17 cellular contexts compared by ENCODE assay signal in genomic region chr14:63757211-63757610, GRCh38. TPM values are rescaled to one million over a fixed set of nuclear protein-coding genes. Genes with fewer than 3 reads are reported as not detected.
DNase-seq lines count a peak whose midpoint lies in the region; ATAC-seq and TF ChIP-seq lines count a peak whose summit lies in the region.
"Had no signal": no experiment of that assay in that cellular context is flagged by ENCODE, and none has a peak within 500 bp of the region (broad histone marks: within the 10 kb centered on the region; RNA-seq: fewer than 3 reads in every experiment).

No MANE protein-coding gene starts in this region.

- H3K4me1 ChIP-seq in Loucy (ENCODE audit: insufficient read depth, low read length, poor library complexity, severe bottlenecking), result peaks cover 11% of the 10 kb centered on the region
- H3K4me1 ChIP-seq: BLaER1 had no signal

- no peaks in the 10 kb centered on the region for H3K27me3 Mint-ChIP-seq in activated CD4-positive, alpha-beta memory T cell treated with anti-CD3 and anti-CD28 coated beads, Interleukin-2, amount 10 ng/mL, durations not matched to agents 7 days and 5 days
- H3K27me3 Mint-ChIP-seq in activated CD4-positive, alpha-beta memory T cell treated with anti-CD3 and anti-CD28 coated beads for 36 hours, result no peaks in the 10 kb centered on the region
- H3K27me3 Mint-ChIP-seq in memory B cell (no peaks in the 10 kb centered on the region), WTC11 (ENCODE audit: low read depth) (no peaks in the 10 kb centered on the region; the same call in 1 of the 2 replicates)

- H3K4me3 Mint-ChIP-seq in activated CD4-positive, alpha-beta memory T cell treated with anti-CD3 and anti-CD28 coated beads, Interleukin-2, amount 10 ng/mL, durations not matched to agents 7 days and 5 days, result no peak overlapping the region
- H3K4me3 Mint-ChIP-seq in activated CD4-positive, alpha-beta memory T cell treated with anti-CD3 and anti-CD28 coated beads for 36 hours, result no peak overlapping the region
- H3K4me3 Mint-ChIP-seq in memory B cell, result no peak overlapping the region
- H3K4me3 Mint-ChIP-seq in WTC11, result no peak overlapping the region
- H3K4me3 Mint-ChIP-seq: CD14-positive monocyte; CD4-positive, alpha-beta memory T cell; GM23338 had no signal

- no peak overlapping the region for H3K4me3 ChIP-seq in Loucy (ENCODE audit: low read length, poor library complexity, severe bottlenecking)
- H3K4me3 ChIP-seq: BLaER1, GM23338 had no signal

- ATAC-seq in memory B cell (ENCODE audit: low read depth) (no peak), GM21576 (IDR thresholded peaks at IDR 0.05; ENCODE audit: unreplicated experiment) (no peak), WTC11 (no peak)
- ATAC-seq: GM23338, HepG2 had no signal

- POLR2A ChIA-PET in activated CD4-positive, alpha-beta memory T cell treated with anti-CD3 and anti-CD28 coated beads, Interleukin-2, amount 10 ng/mL, durations not matched to agents 7 days and 5 days (lab: Charles Lee), result interaction anchor here (1.3 kb wide), 2 partner anchors 20 to 30 kb away, joined by 3 to 5 read pairs; partner anchors contain the start of gene SGPP1
- POLR2A ChIA-PET in activated CD4-positive, alpha-beta memory T cell treated with anti-CD3 and anti-CD28 coated beads for 36 hours (lab: Charles Lee), result no interaction called here
- POLR2A ChIA-PET in WTC11 (lab: Charles Lee), result interaction anchor here (0.8 kb wide), 1 partner anchor 13 kb away, joined by 3 read pairs; no protein-coding TSS in a partner anchor

- no peaks in the 10 kb centered on the region for H3K27me3 ChIP-seq in Loucy (ENCODE audit: insufficient read depth, low read length, poor library complexity, severe bottlenecking)
- H3K27me3 ChIP-seq: BLaER1 had no signal

- no peaks in the 10 kb centered on the region for H3K79me2 ChIP-seq in Loucy (ENCODE audit: insufficient read depth, low read length)

- no peak overlapping the region for H3K4me2 ChIP-seq in Loucy (ENCODE audit: low read depth, low read length, poor library complexity, severe bottlenecking)
- H3K4me2 ChIP-seq: BLaER1, GM23338 had no signal

- no peaks in the 10 kb centered on the region for H3K9me2 ChIP-seq in Loucy (replicated peaks; ENCODE audit: low read depth, low read length)

- no peaks in the 10 kb centered on the region for H3F3A ChIP-seq in Loucy (ENCODE audit: low read depth)

- DNase-seq in activated CD4-positive, alpha-beta memory T cell treated with anti-CD3 and anti-CD28 coated beads, Interleukin-2, amount 10 ng/mL, durations not matched to agents 7 days and 5 days, result no peak
- no peak for DNase-seq in activated CD4-positive, alpha-beta memory T cell treated with anti-CD3 and anti-CD28 coated beads for 36 hours
- DNase-seq in memory B cell (ENCODE audit: low spot score in 2 of 2), result no peak
- DNase-seq in DMS 273 treated with DMSO at 0.1 percent for 48 hours (lab: John Stamatoyannopoulos, UW), result no peak
- DNase-seq in WTC11 (ENCODE audit: low spot score), result no peak
- DNase-seq: 8988T; CD4-positive, alpha-beta memory T cell; DMS79 treated with DMSO at 0.1 percent for 48 hours; GF-D8; HCEC 1CT; KG1 had no signal

- TF ChIP-seq CTCF in Loucy (conservative IDR thresholded peaks at IDR 0.05; ENCODE audit: low read length) (no peak), WTC11 (IDR thresholded peaks at IDR 0.05) (no peak)

- intact Hi-C loops in activated CD4-positive, alpha-beta memory T cell treated with anti-CD3 and anti-CD28 coated beads for 36 hours (cut with micrococcal nuclease), result no loop called here

- no peaks in the 10 kb centered on the region for H3K9me3 ChIP-seq in Loucy (ENCODE audit: insufficient read depth, low read depth, low read length)
- H3K9me3 ChIP-seq: BLaER1 had no signal

- H2AFZ ChIP-seq in Loucy (ENCODE audit: low read length), result peak overlapping the region; percentile 75
- H2AFZ ChIP-seq: GM23338 had no signal

- no peaks in the 10 kb centered on the region for H3K9me3 Mint-ChIP-seq in activated CD4-positive, alpha-beta memory T cell treated with anti-CD3 and anti-CD28 coated beads, Interleukin-2, amount 10 ng/mL, durations not matched to agents 7 days and 5 days
- H3K9me3 Mint-ChIP-seq in activated CD4-positive, alpha-beta memory T cell treated with anti-CD3 and anti-CD28 coated beads for 36 hours, result no peaks in the 10 kb centered on the region
- H3K9me3 Mint-ChIP-seq in memory B cell (no peaks in the 10 kb centered on the region), WTC11 (peaks cover 7% of the 10 kb centered on the region)
- H3K9me3 Mint-ChIP-seq: CD14-positive monocyte; CD4-positive, alpha-beta memory T cell had no signal

- CTCF ChIA-PET in activated CD4-positive, alpha-beta memory T cell treated with anti-CD3 and anti-CD28 coated beads, Interleukin-2, amount 10 ng/mL, durations not matched to agents 7 days and 5 days (lab: Charles Lee), result interaction anchor here (0.6 to 1.5 kb wide), 3 partner anchors 12 to 29 kb away, joined by 3 to 7 read pairs (median 4); no protein-coding TSS in a partner anchor
- CTCF ChIA-PET in activated CD4-positive, alpha-beta memory T cell treated with anti-CD3 and anti-CD28 coated beads for 36 hours (lab: Charles Lee), result interaction anchor here (1.0 to 1.3 kb wide), 2 partner anchors 9 to 13 kb away, joined by 4 to 5 read pairs; no protein-coding TSS in a partner anchor
- CTCF ChIA-PET in WTC11 (lab: Charles Lee), result interaction anchor here (0.7 to 1.3 kb wide), 2 partner anchors 13 to 546 kb away, joined by 5 to 9 read pairs; no protein-coding TSS in a partner anchor

- no peaks in the 10 kb centered on the region for H3K36me3 ChIP-seq in Loucy (ENCODE audit: insufficient read depth, low read length)
- H3K36me3 ChIP-seq: BLaER1 had no signal

- no peaks in the 10 kb centered on the region for H4K20me1 ChIP-seq in Loucy (ENCODE audit: insufficient read depth, low read length, poor library complexity, severe bottlenecking)
- H4K20me1 ChIP-seq: BLaER1 had no signal

- H3K36me3 Mint-ChIP-seq in activated CD4-positive, alpha-beta memory T cell treated with anti-CD3 and anti-CD28 coated beads, Interleukin-2, amount 10 ng/mL, durations not matched to agents 7 days and 5 days (ENCODE audit: low read depth), result no peaks in the 10 kb centered on the region
- no peaks in the 10 kb centered on the region for H3K36me3 Mint-ChIP-seq in activated CD4-positive, alpha-beta memory T cell treated with anti-CD3 and anti-CD28 coated beads for 36 hours
- H3K36me3 Mint-ChIP-seq in memory B cell, result no peaks in the 10 kb centered on the region
- no peaks in the 10 kb centered on the region for H3K36me3 Mint-ChIP-seq in WTC11
- H3K36me3 Mint-ChIP-seq: CD14-positive monocyte; CD4-positive, alpha-beta memory T cell had no signal

- H3K4me1 Mint-ChIP-seq in activated CD4-positive, alpha-beta memory T cell treated with anti-CD3 and anti-CD28 coated beads, Interleukin-2, amount 10 ng/mL, durations not matched to agents 7 days and 5 days, result peaks cover 24% of the 10 kb centered on the region
- H3K4me1 Mint-ChIP-seq in activated CD4-positive, alpha-beta memory T cell treated with anti-CD3 and anti-CD28 coated beads for 36 hours (ENCODE audit: low read depth), result peaks cover 10% of the 10 kb centered on the region
- H3K4me1 Mint-ChIP-seq in memory B cell, result peaks cover 13% of the 10 kb centered on the region
- no peaks in the 10 kb centered on the region for H3K4me1 Mint-ChIP-seq in WTC11
- H3K4me1 Mint-ChIP-seq: GM23338 had no signal

- peak overlapping the region; percentile 37 for H3K27ac Mint-ChIP-seq in activated CD4-positive, alpha-beta memory T cell treated with anti-CD3 and anti-CD28 coated beads, Interleukin-2, amount 10 ng/mL, durations not matched to agents 7 days and 5 days
- no peak overlapping the region for H3K27ac Mint-ChIP-seq in activated CD4-positive, alpha-beta memory T cell treated with anti-CD3 and anti-CD28 coated beads for 36 hours
- peak overlapping the region; percentile 35 for H3K27ac Mint-ChIP-seq in memory B cell
- H3K27ac Mint-ChIP-seq in WTC11, result no peak overlapping the region
- H3K27ac Mint-ChIP-seq: CD14-positive monocyte, GM23338 had no signal

- no peak overlapping the region for H3K9ac ChIP-seq in Loucy (ENCODE audit: low read depth, low read length, poor library complexity, severe bottlenecking)
- H3K9ac ChIP-seq: BLaER1 had no signal

TF ChIP-seq in WTC11, 78 proteins besides CTCF, POLR2A, EP300 and RAD21 (continues in another document):
- TF ChIP-seq JUN (CRISPR knock-in tag; IDR thresholded peaks at IDR 0.05), result no peak
- TF ChIP-seq STAT6 (CRISPR knock-in tag; conservative IDR thresholded peaks at IDR 0.05; ENCODE audit: low read depth), result no peak

RNA-seq across cellular contexts. Expression of gene SGPP1, which starts 29.3 kb away (rescaled TPM):
- 10 to 100 TPM; 19.3 to 20.6 TPM for total RNA-seq in activated CD4-positive, alpha-beta memory T cell treated with anti-CD3 and anti-CD28 coated beads, Interleukin-2, amount 10 ng/mL, durations not matched to agents 7 days and 5 days
- 10 to 100 TPM; 10.5 to 11.3 TPM for total RNA-seq in activated CD4-positive, alpha-beta memory T cell treated with anti-CD3 and anti-CD28 coated beads for 36 hours
- total RNA-seq in WTC11 (2021), result 8.0 to 8.5 TPM (median 8.5 TPM) in 3 replicates

Comparison
In these comparisons a context has a peak if more than half of its experiments do, and no peak if none do; other contexts are left out.
1. H3K27ac Mint-ChIP-seq: peak in activated CD4-positive, alpha-beta memory T cell treated with anti-CD3 and anti-CD28 coated beads, Interleukin-2, amount 10 ng/mL, durations not matched to agents 7 days and 5 days (single experiment) and memory B cell (single experiment); none in activated CD4-positive, alpha-beta memory T cell treated with anti-CD3 and anti-CD28 coated beads for 36 hours (single experiment) and WTC11 (single experiment).